In genomic region chr6:83860347-83860731, GRCh38 we compare ENCODE assay signal across 8 cellular contexts. TPM values are rescaled to one million over a fixed set of nuclear protein-coding genes. Genes with fewer than 3 reads are reported as not detected.
DNase-seq lines count a peak whose midpoint lies in the region; ATAC-seq and TF ChIP-seq lines count a peak whose summit lies in the region.

No MANE protein-coding gene starts in this region.

- H3K36me3 ChIP-seq in ACC112 (ENCODE audit: insufficient read depth, low read length) (peaks cover 11% of the 10 kb centered on the region; the same call in 1 of the 2 replicates), HCT116 (ENCODE audit: control insufficient read depth in 1 of 2, insufficient read depth in 2 of 2, low read length in 2 of 2) (peaks cover 0 to 5% of the 10 kb centered on the region in 2 experiments; a peak in 1 of 4 replicates), vagina (peaks cover 0 to 11% of the 10 kb centered on the region in 2 donors)

- DNase-seq in HCT116 (ENCODE audit: low read depth, low spot score) = no peak
- DNase-seq in activated naive CD4-positive, alpha-beta T cell treated with anti-CD3 and anti-CD28 coated beads, Interleukin-2, amount 50 U/mL, for 72 hours (ENCODE audit: low spot score in 2 of 2) = no peak
- no peak for DNase-seq in lower leg skin (ENCODE audit: low spot score in 2 of 2)
- DNase-seq in vagina (ENCODE audit: extremely low spot score in 2 of 2) = no peak
- no peak for DNase-seq in HPDE6-E6E7 (ENCODE audit: extremely low spot score)
- no peak for DNase-seq in mesenteric fat pad (ENCODE audit: low spot score)

- no peak overlapping the region for H3K27ac ChIP-seq in ACC112 (ENCODE audit: low read depth, low read length)
- H3K27ac ChIP-seq in HCT116 (ENCODE audit: low read depth, low read length) = no peak overlapping the region
- peak overlapping the region; percentile 87 for H3K27ac ChIP-seq in vagina

- no peaks in the 10 kb centered on the region for H4K20me1 ChIP-seq in HCT116 (ENCODE audit: insufficient read depth)

- RAD21 ChIA-PET in HCT116 (lab: Charles Lee; ENCODE audit: low non-redundant PET in 1 of 2, low total read pairs in 2 of 2, uncharacterized antibody in 2 of 2, unreplicated experiment in 2 of 2) = no interaction called here

- peaks cover 9 to 10% of the 10 kb centered on the region in 2 donors for H3K36me3 Mint-ChIP-seq in activated naive CD4-positive, alpha-beta T cell treated with anti-CD3 and anti-CD28 coated beads, Interleukin-2, amount 50 U/mL, for 72 hours

- H3K79me2 ChIP-seq in ACC112 (ENCODE audit: control insufficient read depth, insufficient read depth, low read length, unreplicated experiment) (peaks cover 25% of the 10 kb centered on the region), HCT116 (ENCODE audit: insufficient read depth, low read length) (peaks cover 29% of the 10 kb centered on the region)

- no TSS peak for BruUV-seq in HCT116 (replicated peaks; lab: Mats Ljungman, UMichigan)

- H3K4me3 ChIP-seq in ACC112 (ENCODE audit: low read depth, low read length) (peak overlapping the region; percentile 87), HCT116 (replicated peaks in 1 of 2; ENCODE audit: low read depth in 1 of 2, low read length in 2 of 2) (peak overlapping the region; percentile 78 to 98), lower leg skin (ENCODE audit: low read depth, poor library complexity, severe bottlenecking) (peak overlapping the region; percentile 53), vagina (peak overlapping the region; percentile 85)

- no peaks in the 10 kb centered on the region for H3K9me2 ChIP-seq in HCT116 (ENCODE audit: insufficient read depth)

- no peak for ATAC-seq in HCT116
- ATAC-seq in activated naive CD4-positive, alpha-beta T cell treated with anti-CD3 and anti-CD28 coated beads, Interleukin-2, amount 50 U/mL, for 72 hours = no peak
- no peak for ATAC-seq in GM18511 (IDR thresholded peaks at IDR 0.05; ENCODE audit: unreplicated experiment)

- intact Hi-C loops in HCT116 (cut with micrococcal nuclease) (no loop called here), lower leg skin (cut with DNase I; ENCODE audit: low total_unique reads) (no loop called here), vagina (cut with DNase I) (no loop called here)

- H3K27ac Mint-ChIP-seq in activated naive CD4-positive, alpha-beta T cell treated with anti-CD3 and anti-CD28 coated beads, Interleukin-2, amount 50 U/mL, for 72 hours = peak overlapping the region; percentile 90 to 96

- TF ChIP-seq RAD21 in HCT116 (IDR thresholded peaks at IDR 0.05; ENCODE audit: low read depth) = no peak

- CTCF ChIA-PET in HCT116 (lab: Charles Lee) = interaction anchor here (0.9 to 1.8 kb wide), 3 partner anchors 245 to 793 kb away, joined by 3 to 6 read pairs (median 4); partner anchors contain the start of gene DOP1A

- peak overlapping the region; percentile 94 for H3K4me2 ChIP-seq in HCT116 (ENCODE audit: low read length)

- peak overlapping the region; percentile 69 for H3K9ac ChIP-seq in HCT116 (ENCODE audit: low read length)

- no peak for TF ChIP-seq CTCF in HCT116 (IDR thresholded peaks at IDR 0.05 in 2 of 3, conservative IDR thresholded peaks at IDR 0.05 in 1 of 3; ENCODE audit: borderline replicate concordance in 1 of 3, insufficient read depth in 1 of 3, low read depth in 2 of 3, low read length in 2 of 3)
- TF ChIP-seq CTCF in lower leg skin (IDR thresholded peaks at IDR 0.05) = no peak
- TF ChIP-seq CTCF in vagina (IDR thresholded peaks at IDR 0.05) = no peak

- peaks cover 29% of the 10 kb centered on the region for H3K27me3 ChIP-seq in ACC112 (ENCODE audit: insufficient read depth, low read length)
- H3K27me3 ChIP-seq in HCT116 (ENCODE audit: insufficient read depth, low read length) = no peaks in the 10 kb centered on the region; the same call in 1 of the 2 replicates
- no peaks in the 10 kb centered on the region for H3K27me3 ChIP-seq in vagina

- TF ChIP-seq POLR2A in HCT116 (IDR thresholded peaks at IDR 0.05; ENCODE audit: borderline replicate concordance, extremely low read depth, insufficient read depth, insufficient read length) = no peak
- no peak for TF ChIP-seq POLR2A in lower leg skin (IDR thresholded peaks at IDR 0.05)
- no peak for TF ChIP-seq POLR2A in vagina (IDR thresholded peaks at IDR 0.05)

- peaks cover 8% of the 10 kb centered on the region for H3K4me1 ChIP-seq in ACC112 (ENCODE audit: control insufficient read depth, insufficient read depth, low read length, unreplicated experiment)
- peaks cover 0 to 14% of the 10 kb centered on the region in 2 experiments; a peak in 2 of 4 replicates for H3K4me1 ChIP-seq in HCT116 (ENCODE audit: control insufficient read depth in 1 of 2, insufficient read depth in 2 of 2, low read length in 2 of 2)
- H3K4me1 ChIP-seq in vagina = peaks cover 24% of the 10 kb centered on the region

- peaks cover 0 to 2% of the 10 kb centered on the region in 2 donors for H3K9me3 Mint-ChIP-seq in activated naive CD4-positive, alpha-beta T cell treated with anti-CD3 and anti-CD28 coated beads, Interleukin-2, amount 50 U/mL, for 72 hours

- H2AFZ ChIP-seq in ACC112 (ENCODE audit: low read length, unreplicated experiment) = peak overlapping the region; percentile 44
- H2AFZ ChIP-seq in HCT116 (ENCODE audit: low read depth, low read length, poor library complexity, severe bottlenecking) = peak overlapping the region; percentile 51

- no peaks in the 10 kb centered on the region for H3K9me3 ChIP-seq in HCT116 (ENCODE audit: control insufficient read depth in 1 of 2, insufficient read depth in 1 of 2, low read depth in 1 of 2, low read length in 2 of 2)
- no peaks in the 10 kb centered on the region for H3K9me3 ChIP-seq in vagina

- 22 to 28% methylated on average over 6 of the region's 6 CpGs for WGBS in lower leg skin, 2 donors

- POLR2A ChIA-PET in HCT116 (lab: Charles Lee) = interaction anchor here (1.4 kb wide), 1 partner anchor 13 kb away, joined by 5 read pairs; no protein-coding TSS in a partner anchor

TF ChIP-seq in HCT116, 20 proteins besides CTCF, POLR2A, EP300 and RAD21:
- TF ChIP-seq EZH2 (IDR thresholded peaks at IDR 0.05) = no peak
- TF ChIP-seq CBX3 (IDR thresholded peaks at IDR 0.05; ENCODE audit: low read depth) = no peak
- TF ChIP-seq MAX (IDR thresholded peaks at IDR 0.05) = no peak

RNA-seq across cellular contexts. Expression of gene CYB5R4, which starts 0.8 kb away (rescaled TPM):
- total RNA-seq in HCT116 (2021; ENCODE audit: unreplicated experiment) = 24.0 TPM
- polyA plus RNA-seq in HCT116 (2012) = 5.0 and 8.5 TPM in 2 replicates
- total RNA-seq in activated naive CD4-positive, alpha-beta T cell treated with anti-CD3 and anti-CD28 coated beads, Interleukin-2, amount 50 U/mL, for 72 hours = 10 to 100 TPM; 25.8 to 42.1 TPM
- total RNA-seq in lower leg skin = 10 to 100 TPM in 1 of 4 donors, 1 to 10 TPM in 3; 4.8 to 14.6 (median 7.2) TPM
- 4.9 TPM for total RNA-seq in vagina
- 24.6 TPM for total RNA-seq in mesenteric fat pad

RNA-seq across cellular contexts. Expression of gene RIPPLY2, which starts 7.2 kb away (rescaled TPM):
- not detected for total RNA-seq in HCT116 (2021; ENCODE audit: unreplicated experiment)
- not detected in 2 replicates for polyA plus RNA-seq in HCT116 (2012)
- total RNA-seq in activated naive CD4-positive, alpha-beta T cell treated with anti-CD3 and anti-CD28 coated beads, Interleukin-2, amount 50 U/mL, for 72 hours = not detected
- not detected for total RNA-seq in lower leg skin
- total RNA-seq in vagina = not detected
- total RNA-seq in mesenteric fat pad = not detected
